In genomic region chr22:32202539-32203180, GRCh38 we compare ENCODE assay signal across 8 cellular contexts. TPM values are rescaled to one million over a fixed set of nuclear protein-coding genes. Genes with fewer than 3 reads are reported as not detected.
A peak's percentile ranks its signal among the peaks of the same experiment; 100 is the strongest.
DNase-seq lines count a peak whose midpoint lies in the region; ATAC-seq and TF ChIP-seq lines count a peak whose summit lies in the region.

No MANE protein-coding gene starts in this region.

- H3K4me3 Mint-ChIP-seq in naive thymus-derived CD8-positive, alpha-beta T cell, result peak overlapping the region; percentile 40 to 88 (median 76)

- peak overlapping the region in 5 of 10 donors; percentile 15 to 80 (median 67) for H3K27ac Mint-ChIP-seq in naive thymus-derived CD8-positive, alpha-beta T cell

- H3K27me3 Mint-ChIP-seq in naive thymus-derived CD8-positive, alpha-beta T cell, result peaks cover 0 to 57% (median 32%) of the 10 kb centered on the region in 5 donors

- H3K36me3 Mint-ChIP-seq in naive thymus-derived CD8-positive, alpha-beta T cell, result no peaks in the 10 kb centered on the region

- DNase-seq in stimulated activated CD4-positive, alpha-beta T cell treated with anti-CD3 and anti-CD28 coated beads, Interleukin-1b, Interleukin-23, amount 100 ng/mL, for 48 hours, result peak; percentile 30
- no peak for DNase-seq in stimulated activated CD4-positive, alpha-beta T cell treated with anti-CD3 and anti-CD28 coated beads, Interleukin-4, amount 100 ng/mL, for 4 hours
- DNase-seq in NCI-H146 (lab: John Stamatoyannopoulos, UW), result peak; percentile 84
- peak; percentile 44 for DNase-seq in UCSD-AML1 (lab: John Stamatoyannopoulos, UW; ENCODE audit: unreplicated experiment)
- DNase-seq in erythroblast (lab: John Stamatoyannopoulos, UW), result peak; percentile 34 to 39
- DNase-seq in naive thymus-derived CD8-positive, alpha-beta T cell, result peak in 2 of 10 donors; percentile 25 to 26

- ATAC-seq in naive thymus-derived CD8-positive, alpha-beta T cell, result no peak
- ATAC-seq in GM18858 (IDR thresholded peaks at IDR 0.05; ENCODE audit: unreplicated experiment) (no peak), GM18505 (IDR thresholded peaks at IDR 0.05; ENCODE audit: unreplicated experiment) (no peak)

- POLR2A ChIA-PET in naive thymus-derived CD8-positive, alpha-beta T cell (lab: Charles Lee), result no interaction called here

- TF ChIP-seq POLR2A in erythroblast (IDR thresholded peaks at IDR 0.05; ENCODE audit: low read length) (no peak), GM18505 (IDR thresholded peaks at IDR 0.05; ENCODE audit: borderline replicate concordance, extremely low read depth, insufficient read depth, insufficient read length) (no peak)

- H3K9me3 Mint-ChIP-seq in naive thymus-derived CD8-positive, alpha-beta T cell, result peaks cover 0 to 4% (median 0%) of the 10 kb centered on the region in 9 donors

- H3K4me1 Mint-ChIP-seq in naive thymus-derived CD8-positive, alpha-beta T cell, result peaks cover 26 to 57% (median 38%) of the 10 kb centered on the region in 4 donors

RNA-seq across cellular contexts. Expression of gene RFPL2, which starts 2.2 kb away (rescaled TPM):
- total RNA-seq in naive thymus-derived CD8-positive, alpha-beta T cell, result under 1 TPM; 0.69 to 0.81 TPM
- polyA plus RNA-seq in naive thymus-derived CD8-positive, alpha-beta T cell, result 1 to 10 TPM in 1 of 3 donors, not detected in 2; 2.4 TPM

RNA-seq across cellular contexts. Expression of gene C22orf42, which starts 43.6 kb away (rescaled TPM):
- not detected for total RNA-seq in naive thymus-derived CD8-positive, alpha-beta T cell
- not detected for polyA plus RNA-seq in naive thymus-derived CD8-positive, alpha-beta T cell

RNA-seq across cellular contexts. Expression of gene SLC5A4, which starts 52.5 kb away (rescaled TPM):
- not detected for total RNA-seq in naive thymus-derived CD8-positive, alpha-beta T cell
- not detected for polyA plus RNA-seq in naive thymus-derived CD8-positive, alpha-beta T cell

Comparison
In these comparisons a context has a peak if more than half of its experiments do, and no peak if none do; other contexts are left out.
1. DNase-seq: peak in stimulated activated CD4-positive, alpha-beta T cell treated with anti-CD3 and anti-CD28 coated beads, Interleukin-1b, Interleukin-23, amount 100 ng/mL, for 48 hours (single experiment), NCI-H146 (single experiment), UCSD-AML1 (single experiment) and erythroblast (2 of 2); none in stimulated activated CD4-positive, alpha-beta T cell treated with anti-CD3 and anti-CD28 coated beads, Interleukin-4, amount 100 ng/mL, for 4 hours (0 of 2).